Comparison of ENCODE assay signal across 1 cellular context in the genomic region with DNA sequence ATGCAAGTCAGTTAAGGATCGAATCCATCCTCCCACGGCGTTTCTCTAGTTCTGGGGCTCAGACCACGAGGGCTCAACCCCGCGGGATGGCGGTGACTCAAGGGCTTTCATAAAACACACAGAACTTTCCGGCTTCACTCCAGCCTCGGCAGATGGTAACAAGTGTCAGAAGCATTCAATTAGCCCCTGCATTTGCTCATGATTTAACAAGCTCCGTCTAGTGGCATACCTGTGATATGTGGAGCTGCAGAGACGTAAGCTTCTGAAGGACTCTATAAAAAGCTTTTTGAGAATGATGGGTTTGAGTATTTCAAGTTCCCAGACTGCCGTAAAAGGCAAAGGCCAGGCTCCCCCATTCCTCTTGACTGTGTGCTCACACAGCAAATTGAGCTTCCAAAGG.
TF ChIP-seq lines count a peak whose summit lies in the region.

No MANE protein-coding gene starts in this region.

TF ChIP-seq in GM23338, 12 proteins besides CTCF, POLR2A, EP300 and RAD21 (continued from another document):
- TF ChIP-seq ZNF462 (CRISPR knock-in tag; IDR thresholded peaks at IDR 0.05) (no peak), ZNF331 (CRISPR knock-in tag; IDR thresholded peaks at IDR 0.05; ENCODE audit: low read depth) (no peak), CREB1 (CRISPR knock-in tag; IDR thresholded peaks at IDR 0.05; ENCODE audit: low read depth) (no peak)
- TF ChIP-seq, protein P1, sequence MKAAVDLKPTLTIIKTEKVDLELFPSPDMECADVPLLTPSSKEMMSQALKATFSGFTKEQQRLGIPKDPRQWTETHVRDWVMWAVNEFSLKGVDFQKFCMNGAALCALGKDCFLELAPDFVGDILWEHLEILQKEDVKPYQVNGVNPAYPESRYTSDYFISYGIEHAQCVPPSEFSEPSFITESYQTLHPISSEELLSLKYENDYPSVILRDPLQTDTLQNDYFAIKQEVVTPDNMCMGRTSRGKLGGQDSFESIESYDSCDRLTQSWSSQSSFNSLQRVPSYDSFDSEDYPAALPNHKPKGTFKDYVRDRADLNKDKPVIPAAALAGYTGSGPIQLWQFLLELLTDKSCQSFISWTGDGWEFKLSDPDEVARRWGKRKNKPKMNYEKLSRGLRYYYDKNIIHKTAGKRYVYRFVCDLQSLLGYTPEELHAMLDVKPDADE (IDR thresholded peaks at IDR 0.05) = no peak
